ENCODE assay signal across 23 cellular contexts in genomic region chr3:185250247-185250646, GRCh38. TPM values are rescaled to one million over a fixed set of nuclear protein-coding genes. Genes with fewer than 3 reads are reported as not detected.
DNase-seq lines count a peak whose midpoint lies in the region; ATAC-seq and TF ChIP-seq lines count a peak whose summit lies in the region.
"Had no signal": no experiment of that assay in that cellular context is flagged by ENCODE, and none has a peak within 500 bp of the region (broad histone marks: within the 10 kb centered on the region; RNA-seq: fewer than 3 reads in every experiment).

No MANE protein-coding gene starts in this region.

- no peak overlapping the region for H3K4me2 ChIP-seq in IMR-90 (ENCODE audit: low read depth, low read length)

- H2AK9ac ChIP-seq in IMR-90 (replicated peaks; ENCODE audit: low read depth, low read length, poor library complexity): no peak overlapping the region

- DNase-seq in IMR-90 (peak; percentile 4), choroid plexus epithelial cell (ENCODE audit: low read depth) (peak; percentile 33), kidney tubule cell (ENCODE audit: low spot score) (peak; percentile 84), colonic mucosa (no peak), NCI-H1048 (lab: John Stamatoyannopoulos, UW) (no peak)
- DNase-seq: activated B cell treated with CpG ODN at 0.5 μM for 24 hours; activated CD8-positive, alpha-beta T cell treated with anti-CD3 and anti-CD28 coated beads for 36 hours; activated naive CD4-positive, alpha-beta T cell; amygdala; BE2C; dermis blood vessel endothelial cell; GOT3; hypothalamus; islet precursor cell; natural killer cell; NCI-H1417; NCI-H524; retina; stimulated activated CD4-positive, alpha-beta T cell treated with anti-CD3 and anti-CD28 coated beads, Interleukin-4, amount 100 ng/mL, for 4 hours; T-helper 2 cell; tibial artery had no signal

- TF ChIP-seq RAD21 in IMR-90 (IDR thresholded peaks at IDR 0.05; ENCODE audit: low read length): no peak

- no peak overlapping the region for H3K4me3 ChIP-seq in IMR-90 (ENCODE audit: insufficient read depth, low read depth, low read length)
- H3K4me3 ChIP-seq in choroid plexus epithelial cell (ENCODE audit: low read depth, low read length): no peak overlapping the region
- peak overlapping the region in 2 of 5 donors; percentile 7 to 11 for H3K4me3 ChIP-seq in subcutaneous abdominal adipose tissue (ENCODE audit: low read depth in 1 of 5, low read length in 5 of 5)
- no peak overlapping the region for H3K4me3 ChIP-seq in colonic mucosa
- H3K4me3 ChIP-seq: tibial artery had no signal

- H4K8ac ChIP-seq in IMR-90 (ENCODE audit: low read depth in 2 of 2, low read length in 2 of 2): no peak overlapping the region

- POLR2A ChIA-PET in IMR-90 (lab: Charles Lee; ENCODE audit: unreplicated experiment): no interaction called here

- H3K9me1 ChIP-seq in IMR-90 (ENCODE audit: insufficient read depth, low read length): no peaks in the 10 kb centered on the region

- ATAC-seq in IMR-90 (ENCODE audit: low read depth) (no peak), HG03135 (IDR thresholded peaks at IDR 0.05; ENCODE audit: unreplicated experiment) (no peak)
- ATAC-seq: activated CD8-positive, alpha-beta T cell treated with anti-CD3 and anti-CD28 coated beads for 36 hours; natural killer cell had no signal

- H2BK120ac ChIP-seq in IMR-90 (ENCODE audit: low read depth, low read length): no peak overlapping the region

- TF ChIP-seq CTCF in IMR-90 (conservative IDR thresholded peaks at IDR 0.05; ENCODE audit: low read depth, low read length) (no peak), choroid plexus epithelial cell (conservative IDR thresholded peaks at IDR 0.05; ENCODE audit: low read depth, low read length) (no peak), colonic mucosa (IDR thresholded peaks at IDR 0.05) (no peak)

- H3K4ac ChIP-seq in IMR-90 (ENCODE audit: low read depth, low read length): no peak overlapping the region

- CTCF ChIA-PET in IMR-90 (lab: Yijun Ruan, JAX): interaction anchor here (0.7 to 1.1 kb wide), 2 partner anchors 24 to 25 kb away, joined by 3 to 10 read pairs; no protein-coding TSS in a partner anchor

- H3K4me1 ChIP-seq in IMR-90 (ENCODE audit: control insufficient read depth, insufficient read depth, low read length): no peaks in the 10 kb centered on the region
- peaks cover 0 to 31% (median 21%) of the 10 kb centered on the region in 5 donors for H3K4me1 ChIP-seq in subcutaneous abdominal adipose tissue (ENCODE audit: control insufficient read depth in 5 of 5, insufficient read depth in 5 of 5, low read length in 5 of 5)
- no peaks in the 10 kb centered on the region for H3K4me1 ChIP-seq in colonic mucosa
- H3K4me1 ChIP-seq: BE2C had no signal

- no peak for TF ChIP-seq POLR2A in IMR-90 (IDR thresholded peaks at IDR 0.05; ENCODE audit: low read depth, low read length)

- H3K18ac ChIP-seq in IMR-90 (ENCODE audit: low read depth, low read length): no peak overlapping the region

- in situ Hi-C loops in IMR-90 (cut with MboI; ENCODE audit: low sequenced_read_pairs): no loop called here

- H3K36me3 ChIP-seq in IMR-90 (ENCODE audit: control insufficient read depth, insufficient read depth, low read length) (no peaks in the 10 kb centered on the region), subcutaneous abdominal adipose tissue (ENCODE audit: control insufficient read depth in 5 of 5, insufficient read depth in 5 of 5, low read length in 5 of 5) (peaks cover 7 to 17% (median 11%) of the 10 kb centered on the region in 5 donors), colonic mucosa (no peaks in the 10 kb centered on the region)
- H3K36me3 ChIP-seq: BE2C had no signal

- H3K9me3 ChIP-seq in IMR-90 (ENCODE audit: control insufficient read depth, insufficient read depth, low read length): no peaks in the 10 kb centered on the region
- no peaks in the 10 kb centered on the region for H3K9me3 ChIP-seq in subcutaneous abdominal adipose tissue (ENCODE audit: control insufficient read depth in 5 of 5, low read length in 5 of 5)
- no peaks in the 10 kb centered on the region for H3K9me3 ChIP-seq in colonic mucosa
- H3K9me3 ChIP-seq: BE2C, tibial artery had no signal

- H3K79me1 ChIP-seq in IMR-90 (ENCODE audit: low read depth in 1 of 2, low read length in 2 of 2): no peaks in the 10 kb centered on the region

- H4K5ac ChIP-seq in IMR-90 (ENCODE audit: low read depth, low read length): no peak overlapping the region

- H2BK15ac ChIP-seq in IMR-90 (ENCODE audit: low read depth, low read length): no peak overlapping the region

- H4K20me1 ChIP-seq in IMR-90 (ENCODE audit: insufficient read depth, low read length): no peaks in the 10 kb centered on the region

- no peak overlapping the region for H3K56ac ChIP-seq in IMR-90 (ENCODE audit: extremely low read depth, insufficient read depth, low read length)

- no peak overlapping the region for H2AK5ac ChIP-seq in IMR-90 (ENCODE audit: low read depth, low read length)

- H2BK5ac ChIP-seq in IMR-90 (ENCODE audit: low read depth, low read length, poor library complexity, severe bottlenecking): no peak overlapping the region

- H3K23ac ChIP-seq in IMR-90 (ENCODE audit: low read depth, low read length): no peak overlapping the region

- H3K9ac ChIP-seq in IMR-90 (ENCODE audit: low read depth, low read length): no peak overlapping the region
- peak overlapping the region in 3 of 5 donors; percentile 4 to 57 (median 42) for H3K9ac ChIP-seq in subcutaneous abdominal adipose tissue (ENCODE audit: low read length in 5 of 5)
- H3K9ac ChIP-seq in colonic mucosa (ENCODE audit: low read depth in 2 of 2, low read length in 2 of 2): no peak overlapping the region

- H3K27me3 ChIP-seq in IMR-90 (ENCODE audit: control insufficient read depth, insufficient read depth, low read length) (no peaks in the 10 kb centered on the region), subcutaneous abdominal adipose tissue (ENCODE audit: control insufficient read depth in 5 of 5, insufficient read depth in 4 of 5, low read length in 5 of 5) (no peaks in the 10 kb centered on the region), colonic mucosa (no peaks in the 10 kb centered on the region)
- H3K27me3 ChIP-seq: BE2C, tibial artery had no signal

- dilution Hi-C loops in IMR-90 (cut with HindIII; ENCODE audit: low sequenced_read_pairs, unreplicated experiment): no loop called here

- H2AFZ ChIP-seq in IMR-90 (replicated peaks; ENCODE audit: low read length, poor library complexity): no peak overlapping the region

- H4K91ac ChIP-seq in IMR-90 (ENCODE audit: insufficient read depth, low read depth, low read length): no peak overlapping the region

- no TSS peak for BruUV-seq in IMR-90 (replicated peaks; lab: Mats Ljungman, UMichigan)

- no peak overlapping the region for H3K14ac ChIP-seq in IMR-90 (replicated peaks; ENCODE audit: low read depth, low read length)

- H2BK20ac ChIP-seq in IMR-90 (ENCODE audit: low read depth, low read length): no peak overlapping the region

- H3K27ac ChIP-seq in IMR-90 (ENCODE audit: insufficient read depth, low read length): no peak overlapping the region
- peak overlapping the region; percentile 86 for H3K27ac ChIP-seq in subcutaneous abdominal adipose tissue (ENCODE audit: low read depth, low read length)
- no peak overlapping the region for H3K27ac ChIP-seq in colonic mucosa
- H3K27ac ChIP-seq: tibial artery had no signal

- intact Hi-C loops in IMR-90 (cut with micrococcal nuclease): no loop called here
- intact Hi-C loops in colonic mucosa (cut with DNase I): no loop called here

TF ChIP-seq in IMR-90, 13 proteins besides CTCF, POLR2A, EP300 and RAD21:
- TF ChIP-seq MAZ (IDR thresholded peaks at IDR 0.05; ENCODE audit: borderline replicate concordance, low read depth, low read length) (no peak), RCOR1 (IDR thresholded peaks at IDR 0.05; ENCODE audit: insufficient replicate concordance, low read length) (no peak)
TF ChIP-seq in IMR-90: peak in this region for 0.

RNA-seq across cellular contexts. Expression of gene EHHADH, which starts 3.6 kb away (rescaled TPM):
- total RNA-seq in IMR-90 (2012; rRNA removed): 4.2 and 4.7 TPM in 2 replicates
- 2.0 TPM in 2 replicates for polyA plus RNA-seq in IMR-90 (2012; rRNA removed)
- 0.95 and 1.7 TPM in 2 replicates for polyA plus RNA-seq in IMR-90 (2012; cell fraction: cytosol; rRNA removed)
- 0.47 and 2.0 TPM in 2 replicates for polyA plus RNA-seq in IMR-90 (2012; cell fraction: nucleus; rRNA removed; ENCODE audit: low replicate concordance)
- 10 to 100 TPM; 32.7 to 48.9 TPM for total RNA-seq in colonic mucosa

Comparison
In these comparisons a context has a peak if more than half of its experiments do, and no peak if none do; other contexts are left out.
1. DNase-seq: peak in IMR-90 (single experiment), choroid plexus epithelial cell (single experiment) and kidney tubule cell (single experiment); none in colonic mucosa (single experiment) and NCI-H1048 (single experiment).
2. H3K9ac ChIP-seq: peak in subcutaneous abdominal adipose tissue (3 of 5); none in IMR-90 (single experiment) and colonic mucosa (0 of 2).